23 cellular contexts compared by ENCODE assay signal in the genomic region with DNA sequence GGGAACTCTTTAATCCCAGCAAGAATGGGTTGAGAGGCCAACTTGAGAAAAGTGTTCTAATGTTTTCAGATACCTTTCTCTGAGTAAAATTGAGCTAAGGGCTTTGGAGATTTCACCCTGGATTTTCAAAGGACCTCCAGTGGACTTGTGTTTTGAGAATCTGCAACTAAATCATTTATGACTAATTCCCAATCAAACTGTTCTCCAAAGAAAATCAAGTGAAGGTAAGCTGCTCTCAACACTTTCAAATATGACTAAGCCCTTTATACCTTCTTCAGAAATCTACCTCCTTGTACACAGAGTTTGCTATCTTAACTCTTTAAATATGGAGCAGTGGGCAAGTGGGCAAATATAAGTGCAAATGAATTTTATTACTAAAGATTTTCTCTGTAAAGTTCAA.
"Had no signal": no experiment of that assay in that cellular context is flagged by ENCODE, and none has a peak within 500 bp of the region (broad histone marks: within the 10 kb centered on the region; RNA-seq: fewer than 3 reads in every experiment).

No MANE protein-coding gene starts in this region.

- DNase-seq: effector CD4-positive, alpha-beta T cell; endodermal cell; gastrocnemius medialis; immature natural killer cell; left cardiac atrium; left ventricle myocardium inferior; lower lobe of right lung; midbrain; posterior cingulate gyrus; sigmoid colon; stimulated activated CD4-positive, alpha-beta T cell treated with anti-CD3 and anti-CD28 coated beads, Interleukin-12 subunit alpha, Interleukin-12 subunit beta, amount 100 ng/mL, for 4 hours; stimulated activated naive CD4-positive, alpha-beta T cell treated with Interleukin-2 at 50 U/mL for 16 hours; thyroid gland; upper lobe of left lung; uterus had no signal

- H3K4me1 ChIP-seq: lower lobe of right lung, right atrium auricular region, upper lobe of left lung, uterus had no signal

- H3K27ac Mint-ChIP-seq: immature natural killer cell, memory B cell, nephron had no signal

- H3K4me3 ChIP-seq: coronary artery, gastrocnemius medialis, left ventricle myocardium inferior, lower lobe of right lung, right atrium auricular region, sigmoid colon, skin epidermis, suprapubic skin, thyroid gland, upper lobe of left lung, uterus had no signal

- H3K9me3 Mint-ChIP-seq: endodermal cell, memory B cell, nephron had no signal

- H3K36me3 Mint-ChIP-seq: immature natural killer cell, memory B cell had no signal

- H3K27me3 Mint-ChIP-seq: memory B cell had no signal

- H3K27me3 ChIP-seq: gastrocnemius medialis, neutrophil, right atrium auricular region, sigmoid colon, suprapubic skin, thyroid gland, upper lobe of left lung, uterus had no signal

- H3K4me1 Mint-ChIP-seq: immature natural killer cell, memory B cell had no signal

- H3K4me3 Mint-ChIP-seq: endodermal cell, immature natural killer cell, memory B cell, nephron had no signal

- FAIRE-seq: keratinocyte had no signal

- H3K36me3 ChIP-seq: gastrocnemius medialis, left ventricle myocardium inferior, lower lobe of right lung, neutrophil, right atrium auricular region, sigmoid colon, suprapubic skin, thyroid gland, upper lobe of left lung, uterus had no signal

- H3K9me3 ChIP-seq: gastrocnemius medialis, left ventricle myocardium inferior, lower lobe of right lung, neutrophil, right atrium auricular region, sigmoid colon, suprapubic skin, thyroid gland, upper lobe of left lung, uterus had no signal

- H3K27ac ChIP-seq: gastrocnemius medialis, lower lobe of right lung, neutrophil, right atrium auricular region, sigmoid colon, skin epidermis, suprapubic skin, thyroid gland, upper lobe of left lung, uterus had no signal

- ATAC-seq: gastrocnemius medialis, left cardiac atrium, lower lobe of right lung had no signal
